In the genomic region with DNA sequence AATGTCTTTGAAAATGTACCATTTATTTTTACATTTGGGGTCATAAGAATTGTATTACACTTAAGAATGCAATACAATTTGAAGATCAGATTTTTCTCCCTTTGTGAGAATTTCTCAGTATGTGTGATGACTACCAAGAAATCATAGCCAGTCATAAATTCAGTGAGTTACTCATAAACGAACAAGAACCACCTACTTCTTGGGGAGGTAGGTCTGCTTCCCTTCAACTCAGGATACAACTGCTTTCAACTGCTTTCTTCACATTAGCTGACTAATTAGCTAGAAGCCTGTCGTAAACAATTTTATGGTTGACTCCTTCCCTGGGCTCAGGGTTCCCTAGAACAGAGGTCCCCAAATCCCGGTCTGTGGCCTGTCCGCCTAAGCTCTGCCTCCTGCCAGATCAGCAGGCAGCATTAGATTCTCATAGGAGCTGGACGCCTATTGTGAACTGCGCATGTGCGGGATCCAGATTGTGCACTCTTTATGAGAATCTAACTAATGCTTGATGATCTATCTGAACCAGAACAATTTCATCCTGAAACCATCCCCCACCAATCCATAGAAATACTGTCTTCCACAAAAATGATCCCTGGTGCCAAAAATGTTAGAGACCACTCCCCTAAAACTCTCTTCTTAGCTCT, we compare ENCODE assay signal across 17 cellular contexts. TPM values are rescaled to one million over a fixed set of nuclear protein-coding genes. Genes with fewer than 3 reads are reported as not detected.
"Had no signal": no experiment of that assay in that cellular context is flagged by ENCODE, and none has a peak within 500 bp of the region (broad histone marks: within the 10 kb centered on the region; RNA-seq: fewer than 3 reads in every experiment).

No MANE protein-coding gene starts in this region.

- H3K27ac ChIP-seq: cardiac muscle cell, right atrium auricular region, tibial artery, vagina had no signal

- H3K9me3 ChIP-seq: right atrium auricular region, tibial artery, vagina had no signal

- H3K36me3 ChIP-seq: cardiac muscle cell, right atrium auricular region had no signal

- H3K4me1 ChIP-seq: right atrium auricular region had no signal

- H3K4me3 ChIP-seq: cardiac muscle cell, right atrium auricular region, tibial artery, vagina had no signal

- H3K27me3 ChIP-seq: cardiac muscle cell, right atrium auricular region, tibial artery, vagina had no signal

- DNase-seq: activated CD4-positive, alpha-beta T cell treated with anti-CD3 and anti-CD28 coated beads, Interleukin-2, amount 50 U/mL, for 48 hours; activated naive CD4-positive, alpha-beta T cell treated with anti-CD3 and anti-CD28 coated beads for 36 hours; activated naive CD8-positive, alpha-beta T cell treated with anti-CD3 and anti-CD28 coated beads, Interleukin-2, amount 50 U/mL, for 24 hours; hippocampal formation; kidney; left ventricle myocardium superior; nucleus accumbens; stimulated activated CD4-positive, alpha-beta T cell treated with anti-CD3 and anti-CD28 coated beads, Interleukin-4, amount 100 ng/mL, for 1 hour; stimulated activated naive CD4-positive, alpha-beta T cell; tibial artery had no signal

RNA-seq across cellular contexts. Expression of gene OR6S1, which starts 50.7 kb away (rescaled TPM):
- total RNA-seq: activated naive CD4-positive, alpha-beta T cell treated with anti-CD3 and anti-CD28 coated beads for 36 hours; cardiac muscle cell; kidney; left ventricle myocardium superior; posterior vena cava; right atrium auricular region; skeletal muscle tissue; subcutaneous adipose tissue; vagina had no signal
- polyA plus RNA-seq: cardiac muscle cell, esophagus had no signal

RNA-seq across cellular contexts. Expression of gene EDDM3A, which starts 53.5 kb away (rescaled TPM):
- total RNA-seq: activated naive CD4-positive, alpha-beta T cell treated with anti-CD3 and anti-CD28 coated beads for 36 hours; cardiac muscle cell; kidney; left ventricle myocardium superior; posterior vena cava; right atrium auricular region; skeletal muscle tissue; subcutaneous adipose tissue; vagina had no signal
- polyA plus RNA-seq: esophagus had no signal
